1 cellular context compared by ENCODE assay signal in genomic region chr10:21497177-21497807, GRCh38.
TF ChIP-seq lines count a peak whose summit lies in the region.

No MANE protein-coding gene starts in this region.

TF ChIP-seq in HCT116, 20 proteins besides CTCF, POLR2A, EP300 and RAD21 (continued from another document):
- TF ChIP-seq REST (IDR thresholded peaks at IDR 0.05; ENCODE audit: low read depth), result no peak
- no peak for TF ChIP-seq YY1 (IDR thresholded peaks at IDR 0.05; ENCODE audit: extremely low read depth, insufficient replicate concordance, low read depth, low read length)
- TF ChIP-seq ELF1 (IDR thresholded peaks at IDR 0.05; ENCODE audit: borderline replicate concordance, low read depth), result peak; percentile 39; the same call in 1 of the 2 replicates
- no peak for TF ChIP-seq JUND (IDR thresholded peaks at IDR 0.05)
- TF ChIP-seq SP1 (IDR thresholded peaks at IDR 0.05; ENCODE audit: low read depth), result peak; percentile 44
- no peak for TF ChIP-seq ZFX (IDR thresholded peaks at IDR 0.05)
- TF ChIP-seq CBX3 (IDR thresholded peaks at IDR 0.05; ENCODE audit: low read depth), result peak; percentile 39; the same call in 1 of the 2 replicates
- 0 out of 2 replicates have a peak, but pooled peaks have one; percentile 10 for TF ChIP-seq CEBPB (IDR thresholded peaks at IDR 0.05; ENCODE audit: low read depth)
- no peak for TF ChIP-seq EZH2phosphoT487 (IDR thresholded peaks at IDR 0.05; ENCODE audit: borderline replicate concordance)
- TF ChIP-seq MAX (IDR thresholded peaks at IDR 0.05), result peak; percentile 76
- no peak; the same call in 1 of the 2 replicates for TF ChIP-seq SRF (IDR thresholded peaks at IDR 0.05; ENCODE audit: low read depth)
- peak; percentile 81 for TF ChIP-seq SIN3A (IDR thresholded peaks at IDR 0.05; ENCODE audit: low read depth)
- TF ChIP-seq POLR2AphosphoS5 (IDR thresholded peaks at IDR 0.05; ENCODE audit: low read depth, low read length), result peak; percentile 66
